Comparison of ENCODE assay signal across 30 cellular contexts in the genomic region with DNA sequence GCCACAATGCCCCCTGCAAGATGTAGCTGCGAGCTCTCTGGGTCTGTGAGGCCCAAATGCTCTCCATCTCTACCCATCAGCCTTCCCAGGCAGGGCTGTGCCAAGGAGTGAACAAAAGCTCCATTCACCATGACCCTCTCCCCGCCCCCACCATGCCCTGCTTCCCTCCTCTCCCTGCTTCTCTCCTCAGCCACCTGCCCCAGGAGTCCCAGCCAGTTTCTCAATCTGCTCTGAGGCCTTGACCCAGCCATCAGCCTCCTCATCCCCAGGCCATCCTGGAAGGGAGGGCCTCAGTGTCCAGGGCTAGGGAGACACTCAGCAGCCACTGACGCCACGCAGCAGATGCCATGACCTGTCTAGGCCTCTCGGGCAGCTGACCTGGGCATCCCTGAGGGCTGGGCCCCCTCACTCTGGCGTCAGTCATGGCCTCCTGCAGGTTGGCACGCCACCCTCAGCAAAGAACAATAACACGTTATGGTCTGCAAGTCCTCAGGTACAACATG. TPM values are rescaled to one million over a fixed set of nuclear protein-coding genes. Genes with fewer than 3 reads are reported as not detected.
A peak's percentile ranks its signal among the peaks of the same experiment; 100 is the strongest.
DNase-seq lines count a peak whose midpoint lies in the region; ATAC-seq lines count a peak whose summit lies in the region.
"Had no signal": no experiment of that assay in that cellular context is flagged by ENCODE, and none has a peak within 500 bp of the region (broad histone marks: within the 10 kb centered on the region; RNA-seq: fewer than 3 reads in every experiment).

No MANE protein-coding gene starts in this region.

- no peaks in the 10 kb centered on the region for H3K9me3 Mint-ChIP-seq in activated CD8-positive, alpha-beta memory T cell treated with anti-CD3 and anti-CD28 coated beads, Interleukin-2, amount 10 ng/mL, durations not matched to agents 7 days and 5 days (ENCODE audit: low read depth)
- H3K9me3 Mint-ChIP-seq: activated naive CD8-positive, alpha-beta T cell treated with anti-CD3 and anti-CD28 coated beads for 36 hours; activated T-helper 2 cell treated with anti-CD3 and anti-CD28 coated beads, Interferon-gamma antibody, Interleukin-2, Interleukin-4, amounts not matched to agents 10 μg/mL and 5 μg/mL and 100 μg/mL, durations not matched to agents 14 hours and 24 hours and 36 hours; memory B cell; stimulated activated naive CD8-positive, alpha-beta T cell treated with anti-CD3 and anti-CD28 coated beads, Interleukin-15, Interleukin-2, amounts not matched to agents 100 ng/mL and 50 ng/mL, for 24 hours had no signal

- H3K36me3 Mint-ChIP-seq in activated CD8-positive, alpha-beta memory T cell treated with anti-CD3 and anti-CD28 coated beads, Interleukin-2, amount 10 ng/mL, durations not matched to agents 7 days and 5 days, result no peaks in the 10 kb centered on the region
- H3K36me3 Mint-ChIP-seq: activated naive CD8-positive, alpha-beta T cell treated with anti-CD3 and anti-CD28 coated beads for 36 hours; memory B cell had no signal

- H3K27me3 Mint-ChIP-seq in activated CD8-positive, alpha-beta memory T cell treated with anti-CD3 and anti-CD28 coated beads, Interleukin-2, amount 10 ng/mL, durations not matched to agents 7 days and 5 days, result no peaks in the 10 kb centered on the region
- H3K27me3 Mint-ChIP-seq: B cell; stimulated activated naive CD8-positive, alpha-beta T cell treated with anti-CD3 and anti-CD28 coated beads, Interleukin-15, Interleukin-2, amounts not matched to agents 100 ng/mL and 50 ng/mL, for 24 hours had no signal

- ATAC-seq in activated CD8-positive, alpha-beta memory T cell treated with anti-CD3 and anti-CD28 coated beads, Interleukin-2, amount 10 ng/mL, durations not matched to agents 7 days and 5 days, result no peak
- ATAC-seq in GM18907 (IDR thresholded peaks at IDR 0.05; ENCODE audit: unreplicated experiment), result no peak
- ATAC-seq: heart left ventricle, HepG2, left colon had no signal

- no peak overlapping the region for H3K4me3 Mint-ChIP-seq in activated CD8-positive, alpha-beta memory T cell treated with anti-CD3 and anti-CD28 coated beads, Interleukin-2, amount 10 ng/mL, durations not matched to agents 7 days and 5 days
- H3K4me3 Mint-ChIP-seq: activated naive CD8-positive, alpha-beta T cell treated with anti-CD3 and anti-CD28 coated beads for 36 hours; B cell; memory B cell; stimulated activated naive CD8-positive, alpha-beta T cell treated with anti-CD3 and anti-CD28 coated beads, Interleukin-15, Interleukin-2, amounts not matched to agents 100 ng/mL and 50 ng/mL, for 24 hours had no signal

- peaks cover 9% of the 10 kb centered on the region for H3K4me1 Mint-ChIP-seq in activated CD8-positive, alpha-beta memory T cell treated with anti-CD3 and anti-CD28 coated beads, Interleukin-2, amount 10 ng/mL, durations not matched to agents 7 days and 5 days
- H3K4me1 Mint-ChIP-seq: B cell had no signal

- CTCF ChIA-PET in activated CD8-positive, alpha-beta memory T cell treated with anti-CD3 and anti-CD28 coated beads, Interleukin-2, amount 10 ng/mL, durations not matched to agents 7 days and 5 days (lab: Charles Lee), result interaction anchor here (0.8 kb wide), 1 partner anchor 352 kb away, joined by 3 read pairs; no protein-coding TSS in a partner anchor

- H3K27ac Mint-ChIP-seq in activated CD8-positive, alpha-beta memory T cell treated with anti-CD3 and anti-CD28 coated beads, Interleukin-2, amount 10 ng/mL, durations not matched to agents 7 days and 5 days, result no peak overlapping the region
- H3K27ac Mint-ChIP-seq: activated naive CD8-positive, alpha-beta T cell treated with anti-CD3 and anti-CD28 coated beads for 36 hours; activated T-helper 2 cell treated with anti-CD3 and anti-CD28 coated beads, Interferon-gamma antibody, Interleukin-2, Interleukin-4, amounts not matched to agents 10 μg/mL and 5 μg/mL and 100 μg/mL, durations not matched to agents 14 hours and 24 hours and 36 hours; B cell; memory B cell; stimulated activated naive CD8-positive, alpha-beta T cell treated with anti-CD3 and anti-CD28 coated beads, Interleukin-15, Interleukin-2, amounts not matched to agents 100 ng/mL and 50 ng/mL, for 24 hours had no signal

- peak; percentile 23 for DNase-seq in activated CD8-positive, alpha-beta memory T cell treated with anti-CD3 and anti-CD28 coated beads, Interleukin-2, amount 50 U/mL, for 48 hours
- no peak for DNase-seq in activated CD8-positive, alpha-beta memory T cell treated with anti-CD3 and anti-CD28 coated beads, Interleukin-2, amount 10 ng/mL, durations not matched to agents 7 days and 5 days
- DNase-seq in caudate nucleus (lab: John Stamatoyannopoulos, UW) (peak in 49 of 61 donors; percentile 15 to 71 (median 44)), kidney glomerular epithelial cell (lab: John Stamatoyannopoulos, UW) (peak; percentile 4), putamen (ENCODE audit: low spot score) (peak; percentile 79), NCI-H510A treated with DMSO at 0.1 percent for 48 hours (lab: John Stamatoyannopoulos, UW) (no peak), NCI-H748 (lab: John Stamatoyannopoulos, UW; ENCODE audit: unreplicated experiment) (no peak)
- DNase-seq: activated CD4-positive, CD25-positive, alpha-beta regulatory T cell; activated CD8-positive, alpha-beta memory T cell treated with anti-CD3 and anti-CD28 coated beads, Interleukin-2, amount 50 U/mL, for 4 hours; activated naive CD8-positive, alpha-beta T cell treated with anti-CD3 and anti-CD28 coated beads for 36 hours; cerebellar nuclear complex; DMS153; effector CD4-positive, alpha-beta T cell; heart left ventricle; left colon; NCI-H1694 treated with DMSO at 0.1 percent for 48 hours; NCI-H2171; NCI-H524 treated with DMSO at 0.1 percent for 48 hours; NK-92 treated with Interleukin-12 subunit alpha and Interleukin-12 subunit beta, amount 100 ng/mL, for 24 hours; SJCRH30; small intestine had no signal

- H3K27ac ChIP-seq in caudate nucleus (ENCODE audit: low read depth, low read length), result peak overlapping the region; percentile 32
- H3K27ac ChIP-seq: heart left ventricle, PC-9, SJCRH30, tibial artery had no signal

RNA-seq across cellular contexts. Expression of a gene that starts 8.5 kb away (rescaled TPM):
- not detected for total RNA-seq in activated CD8-positive, alpha-beta memory T cell treated with anti-CD3 and anti-CD28 coated beads, Interleukin-2, amount 10 ng/mL, durations not matched to agents 7 days and 5 days
- total RNA-seq: activated naive CD8-positive, alpha-beta T cell treated with anti-CD3 and anti-CD28 coated beads for 36 hours; activated T-helper 2 cell treated with anti-CD3 and anti-CD28 coated beads, Interferon-gamma antibody, Interleukin-2, Interleukin-4, amounts not matched to agents 10 μg/mL and 5 μg/mL and 100 μg/mL, durations not matched to agents 14 hours and 24 hours and 36 hours; B cell; epithelial cell of proximal tubule; HepG2; SJCRH30 had no signal

RNA-seq across cellular contexts. Expression of a gene that starts 24.3 kb away (rescaled TPM):
- not detected for total RNA-seq in activated CD8-positive, alpha-beta memory T cell treated with anti-CD3 and anti-CD28 coated beads, Interleukin-2, amount 10 ng/mL, durations not matched to agents 7 days and 5 days
- total RNA-seq: activated naive CD8-positive, alpha-beta T cell treated with anti-CD3 and anti-CD28 coated beads for 36 hours; activated T-helper 2 cell treated with anti-CD3 and anti-CD28 coated beads, Interferon-gamma antibody, Interleukin-2, Interleukin-4, amounts not matched to agents 10 μg/mL and 5 μg/mL and 100 μg/mL, durations not matched to agents 14 hours and 24 hours and 36 hours; B cell; epithelial cell of proximal tubule; heart left ventricle; HepG2; left colon; PC-9; SJCRH30 had no signal

RNA-seq across cellular contexts. Expression of a gene that starts 35.6 kb away (rescaled TPM):
- not detected for total RNA-seq in activated CD8-positive, alpha-beta memory T cell treated with anti-CD3 and anti-CD28 coated beads, Interleukin-2, amount 10 ng/mL, durations not matched to agents 7 days and 5 days
- total RNA-seq: activated naive CD8-positive, alpha-beta T cell treated with anti-CD3 and anti-CD28 coated beads for 36 hours; activated T-helper 2 cell treated with anti-CD3 and anti-CD28 coated beads, Interferon-gamma antibody, Interleukin-2, Interleukin-4, amounts not matched to agents 10 μg/mL and 5 μg/mL and 100 μg/mL, durations not matched to agents 14 hours and 24 hours and 36 hours; B cell; epithelial cell of proximal tubule; HepG2; left colon; SJCRH30 had no signal

RNA-seq across cellular contexts. Expression of a gene that starts 45.0 kb away (rescaled TPM):
- total RNA-seq in activated CD8-positive, alpha-beta memory T cell treated with anti-CD3 and anti-CD28 coated beads, Interleukin-2, amount 10 ng/mL, durations not matched to agents 7 days and 5 days, result not detected
- total RNA-seq: activated naive CD8-positive, alpha-beta T cell treated with anti-CD3 and anti-CD28 coated beads for 36 hours; activated T-helper 2 cell treated with anti-CD3 and anti-CD28 coated beads, Interferon-gamma antibody, Interleukin-2, Interleukin-4, amounts not matched to agents 10 μg/mL and 5 μg/mL and 100 μg/mL, durations not matched to agents 14 hours and 24 hours and 36 hours; B cell; epithelial cell of proximal tubule; heart left ventricle; HepG2; left colon; PC-9; SJCRH30 had no signal

RNA-seq across cellular contexts. Expression of a gene that starts 55.1 kb away (rescaled TPM):
- not detected for total RNA-seq in activated CD8-positive, alpha-beta memory T cell treated with anti-CD3 and anti-CD28 coated beads, Interleukin-2, amount 10 ng/mL, durations not matched to agents 7 days and 5 days
- total RNA-seq: activated naive CD8-positive, alpha-beta T cell treated with anti-CD3 and anti-CD28 coated beads for 36 hours; activated T-helper 2 cell treated with anti-CD3 and anti-CD28 coated beads, Interferon-gamma antibody, Interleukin-2, Interleukin-4, amounts not matched to agents 10 μg/mL and 5 μg/mL and 100 μg/mL, durations not matched to agents 14 hours and 24 hours and 36 hours; B cell; epithelial cell of proximal tubule; heart left ventricle; HepG2; left colon; PC-9; SJCRH30 had no signal

Comparison
In these comparisons a context has a peak if more than half of its experiments do, and no peak if none do; other contexts are left out.
1. DNase-seq: peak in activated CD8-positive, alpha-beta memory T cell treated with anti-CD3 and anti-CD28 coated beads, Interleukin-2, amount 50 U/mL, for 48 hours (single experiment), caudate nucleus (49 of 61), kidney glomerular epithelial cell (single experiment) and putamen (single experiment); none in activated CD8-positive, alpha-beta memory T cell treated with anti-CD3 and anti-CD28 coated beads, Interleukin-2, amount 10 ng/mL, durations not matched to agents 7 days and 5 days (single experiment), NCI-H510A treated with DMSO at 0.1 percent for 48 hours (single experiment) and NCI-H748 (single experiment).